In the genomic region with DNA sequence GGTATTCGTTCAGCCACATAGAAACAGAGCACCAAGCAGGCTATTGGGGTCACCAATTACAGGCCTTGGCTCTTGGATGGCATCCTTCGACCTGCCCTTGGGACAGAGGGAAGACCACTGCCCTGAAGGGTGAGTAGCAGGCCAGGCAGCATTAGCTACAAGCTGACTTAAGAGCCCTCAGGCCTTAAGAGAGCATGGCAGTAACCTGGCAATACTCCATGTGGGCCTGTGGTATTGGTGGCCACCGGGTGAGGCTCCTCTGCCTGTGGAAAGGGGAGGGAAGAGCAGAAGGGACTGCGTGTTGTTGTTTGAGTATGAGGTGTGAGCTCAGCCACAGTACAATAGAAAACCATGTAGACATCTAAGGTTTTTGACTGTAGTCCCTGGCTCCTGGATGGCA, we compare ENCODE assay signal across 32 cellular contexts.
"Had no signal": no experiment of that assay in that cellular context is flagged by ENCODE, and none has a peak within 500 bp of the region (broad histone marks: within the 10 kb centered on the region; RNA-seq: fewer than 3 reads in every experiment).

No MANE protein-coding gene starts in this region.

- H3K27me3 Mint-ChIP-seq: activated B cell treated with CpG ODN at 0.5 μM for 24 hours; activated CD4-positive, alpha-beta memory T cell treated with anti-CD3 and anti-CD28 coated beads for 36 hours; activated naive CD8-positive, alpha-beta T cell treated with anti-CD3 and anti-CD28 coated beads for 36 hours; brain had no signal

- H3K4me3 ChIP-seq: ascending aorta, Peyer's patch had no signal

- H3K27me3 ChIP-seq: ascending aorta, Peyer's patch had no signal

- H3K9me3 Mint-ChIP-seq: activated B cell treated with CpG ODN at 0.5 μM for 24 hours; activated CD4-positive, alpha-beta memory T cell treated with anti-CD3 and anti-CD28 coated beads for 36 hours; activated T-helper 1 cell treated with anti-CD3 and anti-CD28 coated beads, Interleukin-12 subunit alpha, Interleukin-12 subunit beta, Interleukin-2, Interleukin-4 antibody, amounts not matched to agents 30 ng/mL and 10 ng/mL and 1 ng/mL, durations not matched to agents 14 hours and 24 hours and 36 hours; T-helper 1 cell treated with Interleukin-12 subunit alpha and Interleukin-12 subunit beta and Interleukin-4 antibody, amounts not matched to agents 30 μg/mL and 1 μg/mL, for 36 hours; T-helper 2 cell treated with Interferon-gamma antibody and Interleukin-4, amounts not matched to agents 5 μg/mL and 100 μg/mL, for 36 hours had no signal

- FAIRE-seq: TTC549 had no signal

- H3K9me3 ChIP-seq: ascending aorta, Peyer's patch had no signal

- H3K36me3 Mint-ChIP-seq: activated CD4-positive, alpha-beta memory T cell treated with anti-CD3 and anti-CD28 coated beads for 36 hours; activated naive CD8-positive, alpha-beta T cell treated with anti-CD3 and anti-CD28 coated beads for 36 hours; brain had no signal

- H3K36me3 ChIP-seq: ascending aorta, Peyer's patch had no signal

- H3K27ac ChIP-seq: ascending aorta, Peyer's patch, RWPE1 had no signal

- H3K4me1 ChIP-seq: ascending aorta, Peyer's patch had no signal

- DNase-seq: activated B cell treated with CpG ODN at 0.5 μM for 24 hours; activated CD4-positive, alpha-beta memory T cell treated with anti-CD3 and anti-CD28 coated beads for 36 hours; activated CD4-positive, alpha-beta T cell treated with anti-CD3 and anti-CD28 coated beads for 4 hours; activated CD4-positive, alpha-beta T cell treated with anti-CD3 and anti-CD28 coated beads, Interleukin-2, amount 50 U/mL, for 1 hour; activated CD4-positive, CD25-positive, alpha-beta regulatory T cell treated with anti-CD3 and anti-CD28 coated beads, Interleukin-2, amount 50 U/mL, for 72 hours; activated CD8-positive, alpha-beta memory T cell treated with anti-CD3 and anti-CD28 coated beads, Interleukin-2, amount 50 U/mL, for 4 hours; activated effector memory CD4-positive, alpha-beta T cell treated with Interleukin-2 at 50 U/mL for 16 hours; activated naive CD4-positive, alpha-beta T cell treated with anti-CD3 and anti-CD28 coated beads, Interleukin-2, amount 50 U/mL, for 16 hours; activated naive CD8-positive, alpha-beta T cell treated with anti-CD3 and anti-CD28 coated beads for 36 hours; activated T-cell treated with anti-CD3 and anti-CD28 coated beads for 4 hours; activated T-cell treated with anti-CD3 and anti-CD28 coated beads, Interleukin-2, amount 50 U/mL, for 4 hours; central memory CD4-positive, alpha-beta T cell; Karpas-422; KBM-7; NCI-H1105; NCI-H1417 treated with DMSO at 0.1 percent for 48 hours; NCI-H187 treated with DMSO at 0.1 percent for 48 hours; NCI-H2171; NCI-H510A; NCI-H526; NCI-H748 treated with DMSO at 0.1 percent for 48 hours; NK-92 treated with Interleukin-12 subunit alpha and Interleukin-12 subunit beta, amount 100 ng/mL, for 24 hours; PC-3; Peyer's patch had no signal

- H3K4me1 Mint-ChIP-seq: activated B cell treated with CpG ODN at 0.5 μM for 24 hours; activated naive CD8-positive, alpha-beta T cell treated with anti-CD3 and anti-CD28 coated beads for 36 hours; brain had no signal

- H3K4me3 Mint-ChIP-seq: activated B cell treated with CpG ODN at 0.5 μM for 24 hours; activated CD4-positive, alpha-beta memory T cell treated with anti-CD3 and anti-CD28 coated beads for 36 hours; activated naive CD8-positive, alpha-beta T cell treated with anti-CD3 and anti-CD28 coated beads for 36 hours; activated T-cell treated with anti-CD3 and anti-CD28 coated beads, Interleukin-2, amount 50 U/mL, for 4 hours; activated T-helper 1 cell treated with anti-CD3 and anti-CD28 coated beads, Interleukin-12 subunit alpha, Interleukin-12 subunit beta, Interleukin-2, Interleukin-4 antibody, amounts not matched to agents 30 ng/mL and 10 ng/mL and 1 ng/mL, durations not matched to agents 14 hours and 24 hours and 36 hours; brain; T-helper 1 cell treated with Interleukin-12 subunit alpha and Interleukin-12 subunit beta and Interleukin-4 antibody, amounts not matched to agents 30 μg/mL and 1 μg/mL, for 36 hours; T-helper 2 cell treated with Interferon-gamma antibody and Interleukin-4, amounts not matched to agents 5 μg/mL and 100 μg/mL, for 36 hours had no signal

- ATAC-seq: activated T-cell treated with anti-CD3 and anti-CD28 coated beads, Interleukin-2, amount 50 U/mL, for 4 hours; PC-3; Right ventricle myocardium inferior had no signal

- H3K27ac Mint-ChIP-seq: activated B cell treated with CpG ODN at 0.5 μM for 24 hours; activated CD4-positive, alpha-beta memory T cell treated with anti-CD3 and anti-CD28 coated beads for 36 hours; activated naive CD8-positive, alpha-beta T cell treated with anti-CD3 and anti-CD28 coated beads for 36 hours; activated T-helper 1 cell treated with anti-CD3 and anti-CD28 coated beads, Interleukin-12 subunit alpha, Interleukin-12 subunit beta, Interleukin-2, Interleukin-4 antibody, amounts not matched to agents 30 ng/mL and 10 ng/mL and 1 ng/mL, durations not matched to agents 14 hours and 24 hours and 36 hours; brain; T-helper 1 cell treated with Interleukin-12 subunit alpha and Interleukin-12 subunit beta and Interleukin-4 antibody, amounts not matched to agents 30 μg/mL and 1 μg/mL, for 36 hours; T-helper 2 cell treated with Interferon-gamma antibody and Interleukin-4, amounts not matched to agents 5 μg/mL and 100 μg/mL, for 36 hours had no signal
